8 cellular contexts compared by ENCODE assay signal in genomic region chr6:26097268-26097875, GRCh38. TPM values are rescaled to one million over a fixed set of nuclear protein-coding genes. Genes with fewer than 3 reads are reported as not detected.
DNase-seq lines count a peak whose midpoint lies in the region; ATAC-seq, FAIRE-seq and TF ChIP-seq lines count a peak whose summit lies in the region.

No MANE protein-coding gene starts in this region.

- no peaks in the 10 kb centered on the region for H4K20me1 ChIP-seq in Karpas-422 (ENCODE audit: insufficient read depth, low read depth, low read length)

- peak; percentile 87 for TF ChIP-seq CTCF in parathyroid adenoma (IDR thresholded peaks at IDR 0.05)

- DNase-seq in EL (peak; percentile 60), Karpas-422 (peak; percentile 82), SJCRH30 (peak; percentile 41 to 76), frontal cortex (ENCODE audit: low spot score in 2 of 2) (peak in 1 of 2 donors; percentile 38), aorta (no peak)
- peak; percentile 35 for DNase-seq in activated T-helper 9 cell treated with anti-CD3 and anti-CD28 coated beads, Interleukin-2, amount 50 U/mL, for 16 hours (ENCODE audit: low read depth)

- FAIRE-seq in frontal cortex (lab: Jason Lieb, UNC) = peak; percentile 31

- H3K4me3 ChIP-seq in Karpas-422 (ENCODE audit: low read length) (no peak overlapping the region), SJCRH30 (no peak overlapping the region), parathyroid adenoma (ENCODE audit: low read depth, low read length) (no peak overlapping the region), aorta (ENCODE audit: low read length in 2 of 2) (no peak overlapping the region)

- 3 to 4% methylated on average over 5 of the region's 5 CpGs for WGBS in aorta, 2 donors

- H3K9me3 ChIP-seq in Karpas-422 (ENCODE audit: low read length) (no peaks in the 10 kb centered on the region), SJCRH30 (replicated peaks) (no peaks in the 10 kb centered on the region), parathyroid adenoma (ENCODE audit: control insufficient read depth, low read length) (no peaks in the 10 kb centered on the region), aorta (ENCODE audit: control insufficient read depth, low read length) (no peaks in the 10 kb centered on the region)

- no peak overlapping the region for H3K4me2 ChIP-seq in Karpas-422 (ENCODE audit: low read depth, low read length, poor library complexity, severe bottlenecking)
- no peak overlapping the region for H3K4me2 ChIP-seq in parathyroid adenoma (ENCODE audit: low read length)

- H2AFZ ChIP-seq in Karpas-422 (ENCODE audit: low read length) (no peak overlapping the region), parathyroid adenoma (no peak overlapping the region)

- H3K27me3 ChIP-seq in Karpas-422 (ENCODE audit: low read length) (no peaks in the 10 kb centered on the region; the same call in none of the 2 replicates), SJCRH30 (no peaks in the 10 kb centered on the region), parathyroid adenoma (ENCODE audit: control insufficient read depth, insufficient read depth, low read length) (no peaks in the 10 kb centered on the region), aorta (ENCODE audit: control insufficient read depth in 1 of 2, insufficient read depth in 2 of 2, low read length in 1 of 2) (no peaks in the 10 kb centered on the region)

- no peaks in the 10 kb centered on the region for H3K79me2 ChIP-seq in Karpas-422 (ENCODE audit: low read length)
- no peaks in the 10 kb centered on the region for H3K79me2 ChIP-seq in parathyroid adenoma

- H3K27ac ChIP-seq in Karpas-422 (ENCODE audit: low read length) (no peak overlapping the region), SJCRH30 (no peak overlapping the region), parathyroid adenoma (no peak overlapping the region), aorta (ENCODE audit: low read depth in 1 of 2, low read length in 2 of 2) (no peak overlapping the region)

- no peaks in the 10 kb centered on the region for H3K9me2 ChIP-seq in Karpas-422 (replicated peaks; ENCODE audit: insufficient read depth, low read length)

- H3K4me1 ChIP-seq in Karpas-422 (ENCODE audit: low read length) (no peaks in the 10 kb centered on the region), SJCRH30 (no peaks in the 10 kb centered on the region), parathyroid adenoma (no peaks in the 10 kb centered on the region), aorta (ENCODE audit: control insufficient read depth in 1 of 2, insufficient read depth in 2 of 2, low read length in 2 of 2) (no peaks in the 10 kb centered on the region)

- intact Hi-C loops in aorta (cut with DNase I) = loop anchor here (1.0 to 2.0 kb wide), 2 partner anchors 31 to 33 kb away; no protein-coding TSS in a partner anchor

- H3K36me3 ChIP-seq in Karpas-422 (ENCODE audit: insufficient read depth, low read length) = no peaks in the 10 kb centered on the region
- H3K36me3 ChIP-seq in SJCRH30 = no peaks in the 10 kb centered on the region
- H3K36me3 ChIP-seq in parathyroid adenoma (ENCODE audit: control insufficient read depth, insufficient read depth, low read length) = no peaks in the 10 kb centered on the region
- H3K36me3 ChIP-seq in aorta (ENCODE audit: control insufficient read depth in 1 of 2, insufficient read depth in 2 of 2, low read length in 1 of 2) = no peaks in the 10 kb centered on the region

- ATAC-seq in aorta (ENCODE audit: low FRiP score) = peak; percentile 84
- no peak for ATAC-seq in GM19324 (IDR thresholded peaks at IDR 0.05; ENCODE audit: low FRiP score, unreplicated experiment)

- H3K9ac ChIP-seq in Karpas-422 (ENCODE audit: low read length) (no peak overlapping the region), parathyroid adenoma (no peak overlapping the region)

RNA-seq across cellular contexts. Expression of gene HFE, which starts 10.1 kb away (rescaled TPM):
- total RNA-seq in Karpas-422 (2014; rRNA removed; shearing (Covaris generic); ENCODE audit: low replicate concordance) = 0.04 and 0.19 TPM in 2 replicates
- total RNA-seq in SJCRH30 (2014; rRNA removed; shearing (Covaris generic)) = 0.33 and 0.67 TPM in 2 replicates
- total RNA-seq in frontal cortex (0.41 TPM), aorta (10 to 100 TPM in 1 of 2 donors, 1 to 10 TPM in 1; 5.6 to 17.9 TPM)
- 1 to 10 TPM; 3.9 to 6.7 TPM for polyA plus RNA-seq in aorta

Comparison
In these comparisons a context has a peak if more than half of its experiments do, and no peak if none do; other contexts are left out.
1. DNase-seq: peak in EL (single experiment), Karpas-422 (single experiment), SJCRH30 (2 of 2) and activated T-helper 9 cell treated with anti-CD3 and anti-CD28 coated beads, Interleukin-2, amount 50 U/mL, for 16 hours (single experiment); none in aorta (0 of 2).